In the genomic region with DNA sequence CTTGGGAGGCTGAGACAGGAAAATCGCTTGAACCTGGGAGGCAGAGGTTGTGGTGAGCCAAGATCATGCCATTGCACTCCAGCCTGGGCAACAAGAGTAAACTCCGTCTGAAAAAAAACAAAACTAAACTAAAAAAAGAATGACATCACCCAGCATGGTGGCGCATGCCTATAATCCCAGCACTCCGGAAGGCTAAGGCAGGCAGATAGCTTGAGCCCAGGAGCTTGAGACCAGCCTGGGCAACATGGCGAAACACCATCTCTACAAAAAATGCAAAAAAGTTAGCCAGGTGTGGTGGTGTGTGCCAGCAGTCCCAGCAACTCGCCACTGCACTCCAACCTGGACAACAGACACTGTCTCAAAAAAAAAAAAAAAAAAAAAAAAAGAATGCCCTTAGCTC, we compare ENCODE assay signal across 3 cellular contexts. TPM values are rescaled to one million over a fixed set of nuclear protein-coding genes. Genes with fewer than 3 reads are reported as not detected.
"Had no signal": no experiment of that assay in that cellular context is flagged by ENCODE, and none has a peak within 500 bp of the region (broad histone marks: within the 10 kb centered on the region; RNA-seq: fewer than 3 reads in every experiment).

No MANE protein-coding gene starts in this region.

RNA-seq across cellular contexts. Expression of a gene that starts 17.0 kb away (rescaled TPM):
- total RNA-seq: M059J, MCF 10A, NCI-H460 had no signal

RNA-seq across cellular contexts. Expression of a gene that starts 46.6 kb away (rescaled TPM):
- total RNA-seq: M059J, MCF 10A, NCI-H460 had no signal
